In genomic region chr2:102356741-102357140, GRCh38 we compare ENCODE assay signal across 13 cellular contexts. TPM values are rescaled to one million over a fixed set of nuclear protein-coding genes. Genes with fewer than 3 reads are reported as not detected.
DNase-seq lines count a peak whose midpoint lies in the region; ATAC-seq and TF ChIP-seq lines count a peak whose summit lies in the region.
"Had no signal": no experiment of that assay in that cellular context is flagged by ENCODE, and none has a peak within 500 bp of the region (broad histone marks: within the 10 kb centered on the region; RNA-seq: fewer than 3 reads in every experiment).

No MANE protein-coding gene starts in this region.

- H3K4me1 Mint-ChIP-seq in CD8-positive, alpha-beta T cell (ENCODE audit: low read depth), result peaks cover 48% of the 10 kb centered on the region
- H3K4me1 Mint-ChIP-seq in nephron, result no peaks in the 10 kb centered on the region

- H3K27me3 ChIP-seq in CD8-positive, alpha-beta T cell (ENCODE audit: insufficient read depth, low read length), result no peaks in the 10 kb centered on the region
- no peaks in the 10 kb centered on the region for H3K27me3 ChIP-seq in PC-9 (ENCODE audit: insufficient read depth, low read depth)
- H3K27me3 ChIP-seq in effector memory CD4-positive, alpha-beta T cell (replicated peaks; ENCODE audit: control insufficient read depth, insufficient read depth, low read length, poor library complexity, severe bottlenecking), result no peaks in the 10 kb centered on the region
- H3K27me3 ChIP-seq: testis had no signal

- POLR2A ChIA-PET in CD8-positive, alpha-beta T cell (lab: Charles Lee), result interaction anchor here (0.6 to 1.0 kb wide), 2 partner anchors 15 to 103 kb away, joined by 3 read pairs; no protein-coding TSS in a partner anchor
- POLR2A ChIA-PET in PC-9 (lab: Charles Lee; ENCODE audit: unreplicated experiment), result no interaction called here

- intact Hi-C loops in CD8-positive, alpha-beta T cell (cut with DNase I, micrococcal nuclease), result loop anchor here (1.0 to 5.0 kb wide), 8 partner anchors 41 to 474 kb away; no protein-coding TSS in a partner anchor
- intact Hi-C loops in PC-9 (cut with micrococcal nuclease; ENCODE audit: unreplicated experiment), result loop anchor here (1.0 to 5.0 kb wide), 4 partner anchors 105 to 474 kb away; partner anchors contain the start of gene SLC9A2

- no peak for TF ChIP-seq CTCF in CD8-positive, alpha-beta T cell (IDR thresholded peaks at IDR 0.05)
- TF ChIP-seq CTCF in PC-9 (conservative IDR thresholded peaks at IDR 0.05) (no peak), nephron (IDR thresholded peaks at IDR 0.05; ENCODE audit: unreplicated experiment in 3 of 3) (no peak)

- no peaks in the 10 kb centered on the region for H4K20me1 ChIP-seq in PC-9 (ENCODE audit: insufficient read depth)

- CTCF ChIA-PET in CD8-positive, alpha-beta T cell (lab: Charles Lee), result interaction anchor here (0.8 to 3.1 kb wide), 16 partner anchors 9 to 337 kb away, joined by 3 to 17 read pairs (median 3); partner anchors contain the start of gene IL18RAP
- CTCF ChIA-PET in PC-9 (lab: Charles Lee), result interaction anchor here (0.7 kb wide), 2 partner anchors 97 to 375 kb away, joined by 5 to 11 read pairs; no protein-coding TSS in a partner anchor

- H3K9me2 ChIP-seq in PC-9 (ENCODE audit: insufficient read depth), result no peaks in the 10 kb centered on the region

- DNase-seq in CD8-positive, alpha-beta T cell, result no peak
- no peak for DNase-seq in PC-9
- no peak for DNase-seq in effector memory CD4-positive, alpha-beta T cell
- no peak for DNase-seq in DMS153 (lab: John Stamatoyannopoulos, UW)
- DNase-seq in stimulated activated CD4-positive, alpha-beta T cell treated with anti-CD3 and anti-CD28 coated beads, Interleukin-2, amount 100 ng/mL, for 48 hours, result no peak
- no peak for DNase-seq in NCI-H524 (lab: John Stamatoyannopoulos, UW)
- DNase-seq in DMS53 treated with DMSO at 0.1 percent for 48 hours (lab: John Stamatoyannopoulos, UW; ENCODE audit: unreplicated experiment), result no peak
- DNase-seq: aorta, Caco-2, NCI-H345, SHP77, testis had no signal

- peak overlapping the region; percentile 95 for H3K4me3 Mint-ChIP-seq in CD8-positive, alpha-beta T cell
- peak overlapping the region; percentile 85 to 93 (median 91) for H3K4me3 Mint-ChIP-seq in nephron

- no peak for ATAC-seq in CD8-positive, alpha-beta T cell

- no peak overlapping the region for H3K27ac ChIP-seq in CD8-positive, alpha-beta T cell (ENCODE audit: low read depth, low read length)
- H3K27ac ChIP-seq in PC-9, result no peak overlapping the region
- H3K27ac ChIP-seq in effector memory CD4-positive, alpha-beta T cell (ENCODE audit: insufficient read depth, low read length, poor library complexity, severe bottlenecking), result peak overlapping the region; percentile 77
- H3K27ac ChIP-seq: testis had no signal

- H3K9me3 ChIP-seq in CD8-positive, alpha-beta T cell (ENCODE audit: low read length), result no peaks in the 10 kb centered on the region
- H3K9me3 ChIP-seq in PC-9 (ENCODE audit: insufficient read depth, low read depth), result no peaks in the 10 kb centered on the region
- H3K9me3 ChIP-seq in effector memory CD4-positive, alpha-beta T cell (ENCODE audit: control insufficient read depth, low read length), result no peaks in the 10 kb centered on the region
- H3K9me3 ChIP-seq: Caco-2, testis had no signal

- H3K27me3 Mint-ChIP-seq in CD8-positive, alpha-beta T cell (ENCODE audit: low read depth), result no peaks in the 10 kb centered on the region
- peaks cover 11% of the 10 kb centered on the region for H3K27me3 Mint-ChIP-seq in nephron (ENCODE audit: low read depth)

- peak overlapping the region; percentile 96 for H3K27ac Mint-ChIP-seq in CD8-positive, alpha-beta T cell
- no peak overlapping the region for H3K27ac Mint-ChIP-seq in nephron

- no peaks in the 10 kb centered on the region for H3K9me3 Mint-ChIP-seq in CD8-positive, alpha-beta T cell
- H3K9me3 Mint-ChIP-seq in nephron, result no peaks in the 10 kb centered on the region

- no peaks in the 10 kb centered on the region for H3K36me3 ChIP-seq in CD8-positive, alpha-beta T cell (ENCODE audit: insufficient read depth, low read length)
- no peaks in the 10 kb centered on the region for H3K36me3 ChIP-seq in PC-9 (ENCODE audit: low read depth)
- no peaks in the 10 kb centered on the region for H3K36me3 ChIP-seq in effector memory CD4-positive, alpha-beta T cell (ENCODE audit: control insufficient read depth, insufficient read depth, low read length)

- no TSS peak for BruUV-seq in PC-9 (replicated peaks; lab: Mats Ljungman, UMichigan)

- peaks cover 14% of the 10 kb centered on the region for H3K4me1 ChIP-seq in CD8-positive, alpha-beta T cell (ENCODE audit: insufficient read depth, low read length)
- peaks cover 38% of the 10 kb centered on the region for H3K4me1 ChIP-seq in PC-9 (replicated peaks; ENCODE audit: insufficient read depth)
- H3K4me1 ChIP-seq in effector memory CD4-positive, alpha-beta T cell (ENCODE audit: control insufficient read depth, insufficient read depth, low read length, poor library complexity, severe bottlenecking), result peaks cover 14% of the 10 kb centered on the region
- H3K4me1 ChIP-seq: Caco-2, testis had no signal

- peaks cover 3% of the 10 kb centered on the region for H3K36me3 Mint-ChIP-seq in CD8-positive, alpha-beta T cell
- no peaks in the 10 kb centered on the region for H3K36me3 Mint-ChIP-seq in nephron (ENCODE audit: low read depth)

- peaks cover 5% of the 10 kb centered on the region; the same call in 1 of the 2 replicates for H3F3A ChIP-seq in PC-9 (ENCODE audit: insufficient read depth, low read depth)

- peak overlapping the region; percentile 90 for H3K4me2 ChIP-seq in PC-9

- peak overlapping the region; percentile 91 for H3K4me3 ChIP-seq in CD8-positive, alpha-beta T cell (ENCODE audit: low read depth, low read length)
- H3K4me3 ChIP-seq in PC-9, result peak overlapping the region; percentile 89
- H3K4me3 ChIP-seq in effector memory CD4-positive, alpha-beta T cell (ENCODE audit: insufficient read depth, low read depth, low read length, poor library complexity, severe bottlenecking), result peak overlapping the region; percentile 93

- peaks cover 22% of the 10 kb centered on the region for H3K79me2 ChIP-seq in PC-9 (ENCODE audit: low read depth)

- H2AFZ ChIP-seq in PC-9, result 0 out of 2 replicates have a peak overlapping the region, but pooled peaks have one; percentile 90

RNA-seq across cellular contexts. Expression of gene IL18R1, which starts 1.1 kb away (rescaled TPM):
- total RNA-seq in CD8-positive, alpha-beta T cell, result 1 to 10 TPM; 7.0 to 7.7 TPM
- 1.9 and 3.4 TPM in 2 replicates for total RNA-seq in PC-9 (2021)
- total RNA-seq: Caco-2 had no signal

RNA-seq across cellular contexts. Expression of gene IL1RL1, which starts 45.4 kb away (rescaled TPM):
- not detected for total RNA-seq in CD8-positive, alpha-beta T cell
- 0.55 and 1.7 TPM in 2 replicates for total RNA-seq in PC-9 (2021)
- total RNA-seq: Caco-2 had no signal
